31 cellular contexts compared by ENCODE assay signal in genomic region chr18:73414069-73414468, GRCh38.
"Had no signal": no experiment of that assay in that cellular context is flagged by ENCODE, and none has a peak within 500 bp of the region (broad histone marks: within the 10 kb centered on the region; RNA-seq: fewer than 3 reads in every experiment).

No MANE protein-coding gene starts in this region.

- H3K9me3 ChIP-seq: ovary, psoas muscle, right lobe of liver, sigmoid colon, suprapubic skin, testis, tibial artery, transverse colon, upper lobe of right lung, uterus had no signal

- H3K4me1 Mint-ChIP-seq: natural killer cell; nephron; neural progenitor cell; stimulated activated memory B cell treated with anti-CD40 and anti-IgM and Interleukin-4, amounts not matched to agents 10 μg/mL and 1 μg/mL and 100 μg/mL, for 72 hours; stimulated activated naive CD8-positive, alpha-beta T cell treated with anti-CD3 and anti-CD28 coated beads, Interleukin-15, amount 100 ng/mL, for 72 hours had no signal

- H3K4me3 Mint-ChIP-seq: natural killer cell; nephron; neural progenitor cell; stimulated activated memory B cell treated with anti-CD40 and anti-IgM and Interleukin-4, amounts not matched to agents 10 μg/mL and 1 μg/mL and 100 μg/mL, for 72 hours; stimulated activated naive CD8-positive, alpha-beta T cell treated with anti-CD3 and anti-CD28 coated beads, Interleukin-15, amount 100 ng/mL, for 72 hours; type B pancreatic cell had no signal

- H3K27ac Mint-ChIP-seq: natural killer cell; nephron; neural progenitor cell; progenitor cell of endocrine pancreas; stimulated activated memory B cell treated with anti-CD40 and anti-IgM and Interleukin-4, amounts not matched to agents 10 μg/mL and 1 μg/mL and 100 μg/mL, for 72 hours; stimulated activated naive CD8-positive, alpha-beta T cell treated with anti-CD3 and anti-CD28 coated beads, Interleukin-15, amount 100 ng/mL, for 72 hours; type B pancreatic cell had no signal

- H3K4me3 ChIP-seq: neural progenitor cell, ovary, psoas muscle, right lobe of liver, sigmoid colon, smooth muscle cell, spleen, suprapubic skin, testis, tibial artery, transverse colon, upper lobe of right lung, uterus had no signal

- H3K36me3 Mint-ChIP-seq: natural killer cell; neural progenitor cell; stimulated activated memory B cell treated with anti-CD40 and anti-IgM and Interleukin-4, amounts not matched to agents 10 μg/mL and 1 μg/mL and 100 μg/mL, for 72 hours; type B pancreatic cell had no signal

- DNase-seq: natural killer cell; occipital lobe; ovary; posterior cingulate gyrus; psoas muscle; right cardiac atrium; right lobe of liver; sigmoid colon; spleen; stimulated activated CD4-positive, alpha-beta T cell treated with anti-CD3 and anti-CD28 coated beads, Interleukin-12 subunit alpha, Interleukin-12 subunit beta, amount 100 ng/mL, for 4 hours; stimulated activated CD4-positive, alpha-beta T cell treated with anti-CD3 and anti-CD28 coated beads, Interleukin-1b, Interleukin-23, amount 100 ng/mL, for 48 hours; stimulated activated CD4-positive, alpha-beta T cell treated with anti-CD3 and anti-CD28 coated beads, Interleukin-4, amount 100 ng/mL, for 1 hour; stimulated activated CD4-positive, alpha-beta T cell treated with anti-CD3 and anti-CD28 coated beads, Interleukin-4, amount 100 ng/mL, for 4 hours; stimulated activated CD8-positive, alpha-beta memory T cell treated with anti-CD3 and anti-CD28 coated beads, Interleukin-4, amount 100 ng/mL, for 48 hours; stimulated activated naive CD4-positive, alpha-beta T cell; stimulated activated naive CD8-positive, alpha-beta T cell treated with anti-CD3 and anti-CD28 coated beads, Interleukin-15, amount 100 ng/mL, for 72 hours; stimulated activated naive CD8-positive, alpha-beta T cell treated with anti-CD3 and anti-CD28 coated beads, Interleukin-15, Interleukin-2, amounts not matched to agents 100 U/mL and 50 U/mL, for 24 hours; substantia nigra; testis; tibial artery; transverse colon; upper lobe of right lung; uterus had no signal

- H3K27ac ChIP-seq: neural progenitor cell, ovary, parathyroid adenoma, psoas muscle, right lobe of liver, sigmoid colon, spleen, suprapubic skin, testis, tibial artery, transverse colon, upper lobe of right lung, uterus had no signal

- H3K36me3 ChIP-seq: neural progenitor cell, ovary, right lobe of liver, sigmoid colon, spleen, suprapubic skin, tibial artery, transverse colon, upper lobe of right lung, uterus had no signal

- H3K4me1 ChIP-seq: neural progenitor cell, parathyroid adenoma, psoas muscle, right lobe of liver, sigmoid colon, spleen, suprapubic skin, testis, tibial artery, transverse colon, upper lobe of right lung, uterus had no signal

- H3K27me3 Mint-ChIP-seq: progenitor cell of endocrine pancreas; stimulated activated memory B cell treated with anti-CD40 and anti-IgM and Interleukin-4, amounts not matched to agents 10 μg/mL and 1 μg/mL and 100 μg/mL, for 72 hours; stimulated activated naive CD8-positive, alpha-beta T cell treated with anti-CD3 and anti-CD28 coated beads, Interleukin-15, amount 100 ng/mL, for 72 hours; type B pancreatic cell had no signal

- H3K9me3 Mint-ChIP-seq: nephron; neural progenitor cell; stimulated activated memory B cell treated with anti-CD40 and anti-IgM and Interleukin-4, amounts not matched to agents 10 μg/mL and 1 μg/mL and 100 μg/mL, for 72 hours; type B pancreatic cell had no signal

- H3K27me3 ChIP-seq: neural progenitor cell, ovary, right lobe of liver, sigmoid colon, spleen, suprapubic skin, testis, tibial artery, transverse colon, upper lobe of right lung, uterus had no signal

- ATAC-seq: natural killer cell; psoas muscle; right cardiac atrium; right lobe of liver; stimulated activated memory B cell treated with anti-CD40 and anti-IgM and Interleukin-4, amounts not matched to agents 10 μg/mL and 1 μg/mL and 100 μg/mL, for 72 hours; stimulated activated naive CD8-positive, alpha-beta T cell treated with anti-CD3 and anti-CD28 coated beads, Interleukin-15, amount 100 ng/mL, for 72 hours; stimulated activated naive CD8-positive, alpha-beta T cell treated with anti-CD3 and anti-CD28 coated beads, Interleukin-15, Interleukin-2, amounts not matched to agents 100 U/mL and 50 U/mL, for 24 hours; upper lobe of right lung had no signal
